Comparison of ENCODE assay signal across 8 cellular contexts in genomic region chr1:109794319-109795132, GRCh38. TPM values are rescaled to one million over a fixed set of nuclear protein-coding genes. Genes with fewer than 3 reads are reported as not detected.
DNase-seq lines count a peak whose midpoint lies in the region; ATAC-seq and TF ChIP-seq lines count a peak whose summit lies in the region.
"Had no signal": no experiment of that assay in that cellular context is flagged by ENCODE, and none has a peak within 500 bp of the region (broad histone marks: within the 10 kb centered on the region; RNA-seq: fewer than 3 reads in every experiment).

No MANE protein-coding gene starts in this region.

- peak overlapping the region; percentile 38 to 72 (median 54) for H3K27ac ChIP-seq in Peyer's patch
- H3K27ac ChIP-seq: cardiac muscle cell had no signal

- TF ChIP-seq CTCF in Peyer's patch (IDR thresholded peaks at IDR 0.05): no peak

- DNase-seq in KBM-7 (peak; percentile 8), Peyer's patch (peak in 2 of 3 donors; percentile 53 to 58), erythroblast (lab: John Stamatoyannopoulos, UW) (peak; percentile 29 to 53), sciatic nerve (ENCODE audit: low spot score) (peak; percentile 55), NCI-H510A treated with DMSO at 0.1 percent for 48 hours (lab: John Stamatoyannopoulos, UW) (no peak), AML-193 (lab: John Stamatoyannopoulos, UW) (no peak)

- H3K9me3 ChIP-seq in Peyer's patch: no peaks in the 10 kb centered on the region

- H3K36me3 ChIP-seq in Peyer's patch: no peaks in the 10 kb centered on the region
- H3K36me3 ChIP-seq: cardiac muscle cell had no signal

- intact Hi-C loops in sciatic nerve (cut with DNase I): no loop called here

- ATAC-seq in sciatic nerve (no peak), HG03139 (IDR thresholded peaks at IDR 0.05; ENCODE audit: unreplicated experiment) (no peak)

- in situ Hi-C loops in KBM-7 (cut with MboI; ENCODE audit: low pct_unique_long_range_greater_than_20kb, low sequenced_read_pairs): no loop called here

- H3K27me3 ChIP-seq in Peyer's patch: no peaks in the 10 kb centered on the region
- H3K27me3 ChIP-seq: cardiac muscle cell had no signal

- TF ChIP-seq POLR2A in Peyer's patch (IDR thresholded peaks at IDR 0.05) (no peak), erythroblast (IDR thresholded peaks at IDR 0.05; ENCODE audit: low read length) (peak; percentile 87)

- H3K4me3 ChIP-seq in Peyer's patch: no peak overlapping the region
- H3K4me3 ChIP-seq: cardiac muscle cell had no signal

- peaks cover 9 to 77% (median 17%) of the 10 kb centered on the region in 4 donors for H3K4me1 ChIP-seq in Peyer's patch

RNA-seq across cellular contexts. Expression of gene EPS8L3, which starts 30.8 kb away (rescaled TPM):
- total RNA-seq in Peyer's patch: 100 to 1,000 TPM; 263 to 745 (median 649) TPM
- not detected for total RNA-seq in sciatic nerve
- total RNA-seq: cardiac muscle cell had no signal

RNA-seq across cellular contexts. Expression of gene GSTM3, which starts 53.7 kb away (rescaled TPM):
- total RNA-seq in Peyer's patch (10 to 100 TPM; 16.3 to 72.6 (median 32.4) TPM), sciatic nerve (104 TPM)

Comparison
In these comparisons a context has a peak if more than half of its experiments do, and no peak if none do; other contexts are left out.
1. DNase-seq: peak in KBM-7 (single experiment), Peyer's patch (2 of 3), erythroblast (2 of 2) and sciatic nerve (single experiment); none in NCI-H510A treated with DMSO at 0.1 percent for 48 hours (single experiment) and AML-193 (0 of 2).
2. RNA of gene EPS8L3, which starts 30.8 kb away (total RNA-seq): 263 to 745 TPM in Peyer's patch; not detected in sciatic nerve (single experiment); every median in the first group is over 100 times any median in the second.